ENCODE assay signal across 1 cellular context in the genomic region with DNA sequence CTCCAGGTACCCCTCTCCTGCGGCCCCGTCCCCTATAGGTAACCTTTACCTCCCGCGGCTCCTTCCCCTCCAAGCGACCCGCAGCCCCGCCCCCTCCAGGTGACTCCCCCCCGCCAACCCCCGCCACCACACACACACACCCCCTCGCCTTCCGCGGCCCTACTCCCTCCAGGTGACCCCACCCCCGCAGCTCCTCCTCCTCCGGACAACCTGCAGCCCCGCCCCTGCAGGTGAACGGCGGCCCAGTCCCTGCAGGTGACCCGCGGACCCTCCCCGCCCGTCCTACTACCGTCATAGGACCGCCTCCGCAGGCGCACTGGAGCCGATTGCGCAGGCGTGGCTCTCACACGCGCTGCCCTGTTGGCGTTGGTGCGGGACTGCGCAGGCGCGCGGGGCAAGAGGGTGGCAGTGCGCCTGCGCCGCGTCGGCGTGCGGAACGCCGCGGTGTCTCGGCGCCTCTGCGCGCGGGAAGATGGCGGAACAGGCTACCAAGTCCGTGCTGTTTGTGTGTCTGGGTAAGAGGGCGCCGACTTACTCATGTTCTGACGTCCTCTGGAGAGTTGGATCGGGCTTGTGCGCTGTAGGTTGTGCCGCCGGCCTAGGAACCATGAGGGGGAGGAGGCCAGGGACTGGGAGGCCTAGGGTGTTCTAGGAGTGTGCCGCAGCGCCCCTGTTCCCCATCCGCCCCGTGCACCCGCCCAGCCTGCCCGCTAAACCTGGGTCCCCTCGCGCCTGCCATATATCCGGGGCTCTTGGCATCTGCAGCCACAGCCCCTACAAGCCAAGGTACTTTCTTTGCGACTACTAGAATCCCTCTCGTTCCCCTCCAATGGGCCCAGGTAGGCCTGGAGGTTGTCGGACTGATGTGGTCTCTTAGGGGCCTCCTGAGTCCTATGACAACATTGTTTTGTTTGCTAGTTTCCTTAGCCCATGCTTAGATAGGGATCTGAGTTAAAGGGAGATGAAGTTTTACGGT.
A peak's percentile ranks its signal among the peaks of the same experiment; 100 is the strongest.
TF ChIP-seq lines count a peak whose summit lies in the region.

A gene (plus strand): TSS at position 455 of the 976 bp plus-strand sequence. CDS start 18 bp downstream, at position 473.

TF ChIP-seq in H1, 55 proteins besides CTCF, POLR2A, EP300 and RAD21:
- TF ChIP-seq CEBPB (IDR thresholded peaks at IDR 0.05; ENCODE audit: low read depth, low read length) = 0 out of 2 replicates have a peak, but pooled peaks have one; percentile 8
- no peak for TF ChIP-seq RNF2 (IDR thresholded peaks at IDR 0.05; ENCODE audit: borderline replicate concordance, low read depth, low read length, missing control alignments, poor library complexity, severe bottlenecking)
- no peak for TF ChIP-seq JUND (IDR thresholded peaks at IDR 0.05; ENCODE audit: low read length)
- TF ChIP-seq, protein P1, sequence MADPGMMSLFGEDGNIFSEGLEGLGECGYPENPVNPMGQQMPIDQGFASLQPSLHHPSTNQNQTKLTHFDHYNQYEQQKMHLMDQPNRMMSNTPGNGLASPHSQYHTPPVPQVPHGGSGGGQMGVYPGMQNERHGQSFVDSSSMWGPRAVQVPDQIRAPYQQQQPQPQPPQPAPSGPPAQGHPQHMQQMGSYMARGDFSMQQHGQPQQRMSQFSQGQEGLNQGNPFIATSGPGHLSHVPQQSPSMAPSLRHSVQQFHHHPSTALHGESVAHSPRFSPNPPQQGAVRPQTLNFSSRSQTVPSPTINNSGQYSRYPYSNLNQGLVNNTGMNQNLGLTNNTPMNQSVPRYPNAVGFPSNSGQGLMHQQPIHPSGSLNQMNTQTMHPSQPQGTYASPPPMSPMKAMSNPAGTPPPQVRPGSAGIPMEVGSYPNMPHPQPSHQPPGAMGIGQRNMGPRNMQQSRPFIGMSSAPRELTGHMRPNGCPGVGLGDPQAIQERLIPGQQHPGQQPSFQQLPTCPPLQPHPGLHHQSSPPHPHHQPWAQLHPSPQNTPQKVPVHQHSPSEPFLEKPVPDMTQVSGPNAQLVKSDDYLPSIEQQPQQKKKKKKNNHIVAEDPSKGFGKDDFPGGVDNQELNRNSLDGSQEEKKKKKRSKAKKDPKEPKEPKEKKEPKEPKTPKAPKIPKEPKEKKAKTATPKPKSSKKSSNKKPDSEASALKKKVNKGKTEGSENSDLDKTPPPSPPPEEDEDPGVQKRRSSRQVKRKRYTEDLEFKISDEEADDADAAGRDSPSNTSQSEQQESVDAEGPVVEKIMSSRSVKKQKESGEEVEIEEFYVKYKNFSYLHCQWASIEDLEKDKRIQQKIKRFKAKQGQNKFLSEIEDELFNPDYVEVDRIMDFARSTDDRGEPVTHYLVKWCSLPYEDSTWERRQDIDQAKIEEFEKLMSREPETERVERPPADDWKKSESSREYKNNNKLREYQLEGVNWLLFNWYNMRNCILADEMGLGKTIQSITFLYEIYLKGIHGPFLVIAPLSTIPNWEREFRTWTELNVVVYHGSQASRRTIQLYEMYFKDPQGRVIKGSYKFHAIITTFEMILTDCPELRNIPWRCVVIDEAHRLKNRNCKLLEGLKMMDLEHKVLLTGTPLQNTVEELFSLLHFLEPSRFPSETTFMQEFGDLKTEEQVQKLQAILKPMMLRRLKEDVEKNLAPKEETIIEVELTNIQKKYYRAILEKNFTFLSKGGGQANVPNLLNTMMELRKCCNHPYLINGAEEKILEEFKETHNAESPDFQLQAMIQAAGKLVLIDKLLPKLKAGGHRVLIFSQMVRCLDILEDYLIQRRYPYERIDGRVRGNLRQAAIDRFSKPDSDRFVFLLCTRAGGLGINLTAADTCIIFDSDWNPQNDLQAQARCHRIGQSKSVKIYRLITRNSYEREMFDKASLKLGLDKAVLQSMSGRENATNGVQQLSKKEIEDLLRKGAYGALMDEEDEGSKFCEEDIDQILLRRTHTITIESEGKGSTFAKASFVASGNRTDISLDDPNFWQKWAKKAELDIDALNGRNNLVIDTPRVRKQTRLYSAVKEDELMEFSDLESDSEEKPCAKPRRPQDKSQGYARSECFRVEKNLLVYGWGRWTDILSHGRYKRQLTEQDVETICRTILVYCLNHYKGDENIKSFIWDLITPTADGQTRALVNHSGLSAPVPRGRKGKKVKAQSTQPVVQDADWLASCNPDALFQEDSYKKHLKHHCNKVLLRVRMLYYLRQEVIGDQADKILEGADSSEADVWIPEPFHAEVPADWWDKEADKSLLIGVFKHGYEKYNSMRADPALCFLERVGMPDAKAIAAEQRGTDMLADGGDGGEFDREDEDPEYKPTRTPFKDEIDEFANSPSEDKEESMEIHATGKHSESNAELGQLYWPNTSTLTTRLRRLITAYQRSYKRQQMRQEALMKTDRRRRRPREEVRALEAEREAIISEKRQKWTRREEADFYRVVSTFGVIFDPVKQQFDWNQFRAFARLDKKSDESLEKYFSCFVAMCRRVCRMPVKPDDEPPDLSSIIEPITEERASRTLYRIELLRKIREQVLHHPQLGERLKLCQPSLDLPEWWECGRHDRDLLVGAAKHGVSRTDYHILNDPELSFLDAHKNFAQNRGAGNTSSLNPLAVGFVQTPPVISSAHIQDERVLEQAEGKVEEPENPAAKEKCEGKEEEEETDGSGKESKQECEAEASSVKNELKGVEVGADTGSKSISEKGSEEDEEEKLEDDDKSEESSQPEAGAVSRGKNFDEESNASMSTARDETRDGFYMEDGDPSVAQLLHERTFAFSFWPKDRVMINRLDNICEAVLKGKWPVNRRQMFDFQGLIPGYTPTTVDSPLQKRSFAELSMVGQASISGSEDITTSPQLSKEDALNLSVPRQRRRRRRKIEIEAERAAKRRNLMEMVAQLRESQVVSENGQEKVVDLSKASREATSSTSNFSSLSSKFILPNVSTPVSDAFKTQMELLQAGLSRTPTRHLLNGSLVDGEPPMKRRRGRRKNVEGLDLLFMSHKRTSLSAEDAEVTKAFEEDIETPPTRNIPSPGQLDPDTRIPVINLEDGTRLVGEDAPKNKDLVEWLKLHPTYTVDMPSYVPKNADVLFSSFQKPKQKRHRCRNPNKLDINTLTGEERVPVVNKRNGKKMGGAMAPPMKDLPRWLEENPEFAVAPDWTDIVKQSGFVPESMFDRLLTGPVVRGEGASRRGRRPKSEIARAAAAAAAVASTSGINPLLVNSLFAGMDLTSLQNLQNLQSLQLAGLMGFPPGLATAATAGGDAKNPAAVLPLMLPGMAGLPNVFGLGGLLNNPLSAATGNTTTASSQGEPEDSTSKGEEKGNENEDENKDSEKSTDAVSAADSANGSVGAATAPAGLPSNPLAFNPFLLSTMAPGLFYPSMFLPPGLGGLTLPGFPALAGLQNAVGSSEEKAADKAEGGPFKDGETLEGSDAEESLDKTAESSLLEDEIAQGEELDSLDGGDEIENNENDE (IDR thresholded peaks at IDR 0.05; ENCODE audit: insufficient replicate concordance, low read length) = no peak
- peak; percentile 11; the same call in 1 of the 2 replicates for TF ChIP-seq CHD2 (IDR thresholded peaks at IDR 0.05; ENCODE audit: low read length)
- TF ChIP-seq, protein P2, sequence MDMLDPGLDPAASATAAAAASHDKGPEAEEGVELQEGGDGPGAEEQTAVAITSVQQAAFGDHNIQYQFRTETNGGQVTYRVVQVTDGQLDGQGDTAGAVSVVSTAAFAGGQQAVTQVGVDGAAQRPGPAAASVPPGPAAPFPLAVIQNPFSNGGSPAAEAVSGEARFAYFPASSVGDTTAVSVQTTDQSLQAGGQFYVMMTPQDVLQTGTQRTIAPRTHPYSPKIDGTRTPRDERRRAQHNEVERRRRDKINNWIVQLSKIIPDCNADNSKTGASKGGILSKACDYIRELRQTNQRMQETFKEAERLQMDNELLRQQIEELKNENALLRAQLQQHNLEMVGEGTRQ (IDR thresholded peaks at IDR 0.05; ENCODE audit: low read length) = no peak
- TF ChIP-seq NANOG (IDR thresholded peaks at IDR 0.05; ENCODE audit: insufficient read depth, low read depth, low read length, poor library complexity, severe bottlenecking) = no peak
- TF ChIP-seq BRCA1 (IDR thresholded peaks at IDR 0.05; ENCODE audit: low read depth, low read length) = no peak
- TF ChIP-seq KDM4A (IDR thresholded peaks at IDR 0.05; ENCODE audit: low read depth, low read length, severe bottlenecking) = peak; percentile 8
- TF ChIP-seq JUN (IDR thresholded peaks at IDR 0.05; ENCODE audit: low read depth, low read length) = no peak
- TF ChIP-seq, protein P3, sequence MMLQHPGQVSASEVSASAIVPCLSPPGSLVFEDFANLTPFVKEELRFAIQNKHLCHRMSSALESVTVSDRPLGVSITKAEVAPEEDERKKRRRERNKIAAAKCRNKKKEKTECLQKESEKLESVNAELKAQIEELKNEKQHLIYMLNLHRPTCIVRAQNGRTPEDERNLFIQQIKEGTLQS (IDR thresholded peaks at IDR 0.05; ENCODE audit: insufficient read depth, low read depth, low read length) = 0 out of 2 replicates have a peak, but pooled peaks have one; percentile 29
- peak; percentile 74 for TF ChIP-seq TAF7 (optimal IDR thresholded peaks at IDR 0.05; ENCODE audit: borderline replicate concordance, low read depth, low read length)
- no peak for TF ChIP-seq CHD1 (IDR thresholded peaks at IDR 0.05; ENCODE audit: low read depth, low read length)
- no peak for TF ChIP-seq BCL11A (IDR thresholded peaks at IDR 0.05; ENCODE audit: low read depth in 2 of 2, low read length in 2 of 2)
- TF ChIP-seq, protein P4, sequence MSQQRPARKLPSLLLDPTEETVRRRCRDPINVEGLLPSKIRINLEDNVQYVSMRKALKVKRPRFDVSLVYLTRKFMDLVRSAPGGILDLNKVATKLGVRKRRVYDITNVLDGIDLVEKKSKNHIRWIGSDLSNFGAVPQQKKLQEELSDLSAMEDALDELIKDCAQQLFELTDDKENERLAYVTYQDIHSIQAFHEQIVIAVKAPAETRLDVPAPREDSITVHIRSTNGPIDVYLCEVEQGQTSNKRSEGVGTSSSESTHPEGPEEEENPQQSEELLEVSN (IDR thresholded peaks at IDR 0.05) = peak; percentile 89
- TF ChIP-seq TBP (IDR thresholded peaks at IDR 0.05; ENCODE audit: low read depth, low read length) = peak; percentile 74
- no peak for TF ChIP-seq HDAC6 (IDR thresholded peaks at IDR 0.05; ENCODE audit: low read depth, low read length)
- no peak for TF ChIP-seq CBX5 (IDR thresholded peaks at IDR 0.05; ENCODE audit: low read depth, low read length)
- no peak for TF ChIP-seq SP4 (IDR thresholded peaks at IDR 0.05; ENCODE audit: low read length)
- peak; percentile 80 for TF ChIP-seq KDM5A (IDR thresholded peaks at IDR 0.05; ENCODE audit: low read length)
- TF ChIP-seq NRF1 (IDR thresholded peaks at IDR 0.05; ENCODE audit: low read depth, low read length) = peak; percentile 99
- no peak for TF ChIP-seq CBX8 (IDR thresholded peaks at IDR 0.05; ENCODE audit: borderline replicate concordance, low read depth, low read length)
- TF ChIP-seq, protein P5, sequence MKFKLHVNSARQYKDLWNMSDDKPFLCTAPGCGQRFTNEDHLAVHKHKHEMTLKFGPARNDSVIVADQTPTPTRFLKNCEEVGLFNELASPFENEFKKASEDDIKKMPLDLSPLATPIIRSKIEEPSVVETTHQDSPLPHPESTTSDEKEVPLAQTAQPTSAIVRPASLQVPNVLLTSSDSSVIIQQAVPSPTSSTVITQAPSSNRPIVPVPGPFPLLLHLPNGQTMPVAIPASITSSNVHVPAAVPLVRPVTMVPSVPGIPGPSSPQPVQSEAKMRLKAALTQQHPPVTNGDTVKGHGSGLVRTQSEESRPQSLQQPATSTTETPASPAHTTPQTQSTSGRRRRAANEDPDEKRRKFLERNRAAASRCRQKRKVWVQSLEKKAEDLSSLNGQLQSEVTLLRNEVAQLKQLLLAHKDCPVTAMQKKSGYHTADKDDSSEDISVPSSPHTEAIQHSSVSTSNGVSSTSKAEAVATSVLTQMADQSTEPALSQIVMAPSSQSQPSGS (IDR thresholded peaks at IDR 0.05; ENCODE audit: low read length) = no peak
- no peak for TF ChIP-seq TEAD4 (IDR thresholded peaks at IDR 0.05; ENCODE audit: low read depth, low read length)
- no peak for TF ChIP-seq RFX5 (IDR thresholded peaks at IDR 0.05; ENCODE audit: borderline replicate concordance, low read depth, low read length)
- peak; percentile 53; the same call in 1 of the 2 replicates for TF ChIP-seq EGR1 (IDR thresholded peaks at IDR 0.05; ENCODE audit: borderline replicate concordance, low read depth, low read length)
- TF ChIP-seq ASH2L (IDR thresholded peaks at IDR 0.05; ENCODE audit: low read length) = peak; percentile 85
- 0 out of 4 replicates have a peak, but pooled peaks of 1 of the 2 experiments have one; percentile 10 for TF ChIP-seq HDAC2 (IDR thresholded peaks at IDR 0.05; ENCODE audit: borderline replicate concordance in 1 of 2, low read depth in 2 of 2, low read length in 2 of 2)
- 0 out of 2 replicates have a peak, but pooled peaks have one; percentile 43 for TF ChIP-seq GTF2F1 (IDR thresholded peaks at IDR 0.05; ENCODE audit: borderline replicate concordance, low read depth, low read length)
- no peak for TF ChIP-seq RXRA (IDR thresholded peaks at IDR 0.05; ENCODE audit: insufficient read depth, low read depth, low read length)
- 0 out of 4 replicates have a peak, but pooled peaks have one; percentile 12 to 73 for TF ChIP-seq SIN3A (conservative IDR thresholded peaks at IDR 0.05 in 1 of 2, IDR thresholded peaks at IDR 0.05 in 1 of 2; ENCODE audit: low read depth in 1 of 2, low read length in 2 of 2)
- peak; percentile 98 for TF ChIP-seq POLR2AphosphoS5 (IDR thresholded peaks at IDR 0.05; ENCODE audit: low read depth, low read length)
- TF ChIP-seq CREB1 (IDR thresholded peaks at IDR 0.05) = peak; percentile 85
- no peak for TF ChIP-seq FOSL1 (IDR thresholded peaks at IDR 0.05; ENCODE audit: insufficient read depth, low read depth, low read length)
- peak; percentile 92 for TF ChIP-seq TAF1 (IDR thresholded peaks at IDR 0.05; ENCODE audit: low read depth, low read length)
- TF ChIP-seq YY1 (IDR thresholded peaks at IDR 0.05; ENCODE audit: low read depth, low read length) = peak; percentile 93
- peak; percentile 98 for TF ChIP-seq PHF8 (conservative IDR thresholded peaks at IDR 0.05; ENCODE audit: low read depth, low read length)
- TF ChIP-seq SAP30 (IDR thresholded peaks at IDR 0.05; ENCODE audit: insufficient read depth, insufficient replicate concordance, low read length) = peak; percentile 31
- TF ChIP-seq, protein P6, sequence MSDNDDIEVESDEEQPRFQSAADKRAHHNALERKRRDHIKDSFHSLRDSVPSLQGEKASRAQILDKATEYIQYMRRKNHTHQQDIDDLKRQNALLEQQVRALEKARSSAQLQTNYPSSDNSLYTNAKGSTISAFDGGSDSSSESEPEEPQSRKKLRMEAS (IDR thresholded peaks at IDR 0.05) = peak; percentile 84
- TF ChIP-seq GABPA (IDR thresholded peaks at IDR 0.05; ENCODE audit: borderline replicate concordance, insufficient read depth, low read length) = no peak
- 0 out of 2 replicates have a peak, but pooled peaks have one; percentile 18 for TF ChIP-seq SRF (IDR thresholded peaks at IDR 0.05; ENCODE audit: low read depth, low read length)
- no peak for TF ChIP-seq SIRT6 (IDR thresholded peaks at IDR 0.05; ENCODE audit: low read length)
- TF ChIP-seq RBBP5 (IDR thresholded peaks at IDR 0.05; ENCODE audit: borderline replicate concordance, low read depth, low read length) = 0 out of 2 replicates have a peak, but pooled peaks have one; percentile 66
- TF ChIP-seq ZNF274 (IDR thresholded peaks at IDR 0.05; ENCODE audit: borderline replicate concordance, extremely low read depth, low read length) = no peak
- TF ChIP-seq CTBP2 (IDR thresholded peaks at IDR 0.05; ENCODE audit: borderline replicate concordance, insufficient read depth, insufficient read length, low read length) = no peak
